Comparison of ENCODE assay signal across 8 cellular contexts in genomic region chr3:16338124-16338523, GRCh38.
A peak's percentile ranks its signal among the peaks of the same experiment; 100 is the strongest.
DNase-seq lines count a peak whose midpoint lies in the region; ATAC-seq, FAIRE-seq and TF ChIP-seq lines count a peak whose summit lies in the region.

No MANE protein-coding gene starts in this region.

- H3K36me3 ChIP-seq in right lobe of liver: no peaks in the 10 kb centered on the region
- peaks cover 2 to 5% of the 10 kb centered on the region in 2 experiments; a peak in 3 of 5 replicates for H3K36me3 ChIP-seq in HepG2 (replicated peaks in 1 of 2; ENCODE audit: control insufficient read depth in 1 of 2, insufficient read depth in 2 of 2, low read length in 2 of 2)

- peaks cover 48 to 51% of the 10 kb centered on the region in 2 donors for H3K4me1 Mint-ChIP-seq in natural killer cell treated with Interleukin-12 subunit alpha and Interleukin-12 subunit beta and Interleukin-15 and Interleukin-18, amount 100 ng/mL, for 72 hours (ENCODE audit: low read depth in 2 of 2)

- FAIRE-seq in HepG2 (lab: Jason Lieb, UNC): no peak

- peak overlapping the region; percentile 81 to 94 for H3K27ac Mint-ChIP-seq in natural killer cell treated with Interleukin-12 subunit alpha and Interleukin-12 subunit beta and Interleukin-15 and Interleukin-18, amount 100 ng/mL, for 72 hours

- intact Hi-C loops in right lobe of liver (cut with DNase I): no loop called here
- intact Hi-C loops in HepG2 (cut with micrococcal nuclease; ENCODE audit: unreplicated experiment): no loop called here

- H3K4me2 ChIP-seq in HepG2 (ENCODE audit: low read depth, low read length): no peak overlapping the region

- H3K27ac ChIP-seq in right lobe of liver (no peak overlapping the region), HepG2 (ENCODE audit: extremely low read length, insufficient read depth, low read length) (no peak overlapping the region)

- CTCF ChIA-PET in HepG2 (lab: Yijun Ruan, JAX; ENCODE audit: low intra/inter-chr PET ratio, low total read pairs): no interaction called here

- TF ChIP-seq EP300 in HepG2 (IDR thresholded peaks at IDR 0.05; ENCODE audit: low read depth in 2 of 2, low read length in 2 of 2) (no peak), HepG2 (CRISPR knock-in tag; IDR thresholded peaks at IDR 0.05; ENCODE audit: borderline replicate concordance) (no peak)

- POLR2A ChIA-PET in HepG2 (lab: Yijun Ruan, JAX): no interaction called here

- H3K4me3 Mint-ChIP-seq in natural killer cell treated with Interleukin-12 subunit alpha and Interleukin-12 subunit beta and Interleukin-15 and Interleukin-18, amount 100 ng/mL, for 72 hours: peak overlapping the region; percentile 78

- TF ChIP-seq RAD21 in HepG2 (CRISPR knock-in tag; IDR thresholded peaks at IDR 0.05): no peak

- no peaks in the 10 kb centered on the region for H3K4me1 ChIP-seq in right lobe of liver
- H3K4me1 ChIP-seq in HepG2 (ENCODE audit: insufficient read depth, low read length): peaks cover 12% of the 10 kb centered on the region

- ATAC-seq in right lobe of liver: peak; percentile 24 to 53 (median 40)
- no peak for ATAC-seq in HepG2
- peak; percentile 66 for ATAC-seq in HG03575 (IDR thresholded peaks at IDR 0.05; ENCODE audit: extremely low read depth, insufficient number of reproducible peaks, low FRiP score, unreplicated experiment)
- ATAC-seq in natural killer cell treated with Interleukin-12 subunit alpha and Interleukin-12 subunit beta and Interleukin-15 and Interleukin-18, amount 100 ng/mL, for 72 hours: peak; percentile 92 to 95

- no peaks in the 10 kb centered on the region for H3K27me3 Mint-ChIP-seq in natural killer cell treated with Interleukin-12 subunit alpha and Interleukin-12 subunit beta and Interleukin-15 and Interleukin-18, amount 100 ng/mL, for 72 hours

- no TSS peak for BruUV-seq in HepG2 (replicated peaks; lab: Mats Ljungman, UMichigan)

- no peaks in the 10 kb centered on the region for H3K9me3 Mint-ChIP-seq in natural killer cell treated with Interleukin-12 subunit alpha and Interleukin-12 subunit beta and Interleukin-15 and Interleukin-18, amount 100 ng/mL, for 72 hours

- 57% methylated on average over 10 of the region's 11 CpGs for WGBS in right lobe of liver (ENCODE audit: insufficient coverage, low coverage, low lambda C conversion rate, missing lambda C conversion rate)
- 99% methylated on average over 11 of the region's 11 CpGs for WGBS in HepG2 (ENCODE audit: low lambda C conversion rate)

- no peaks in the 10 kb centered on the region for H4K20me1 ChIP-seq in HepG2 (ENCODE audit: insufficient read depth, low read length)

- DNase-seq in right lobe of liver: peak in 1 of 3 donors; percentile 36
- DNase-seq in HepG2 (ENCODE audit: low spot score): no peak
- peak; percentile 24 for DNase-seq in activated T-cell treated with anti-CD3 and anti-CD28 coated beads for 1 hour (ENCODE audit: low read depth)
- peak; percentile 89 for DNase-seq in natural killer cell treated with Interleukin-12 subunit alpha and Interleukin-12 subunit beta and Interleukin-15 and Interleukin-18, amount 100 ng/mL, for 72 hours (ENCODE audit: low spot score)
- no peak for DNase-seq in glomerular visceral epithelial cell (ENCODE audit: extremely low spot score)
- no peak for DNase-seq in effector CD8-positive, alpha-beta T cell (lab: John Stamatoyannopoulos, UW)
- no peak for DNase-seq in Ammon's horn (ENCODE audit: low spot score)

- no peak for TF ChIP-seq POLR2A in right lobe of liver (IDR thresholded peaks at IDR 0.05)
- TF ChIP-seq POLR2A in HepG2 (IDR thresholded peaks at IDR 0.05; ENCODE audit: insufficient read depth in 1 of 2, low read depth in 2 of 2, low read length in 2 of 2): no peak

- TF ChIP-seq CTCF in right lobe of liver (IDR thresholded peaks at IDR 0.05): no peak
- no peak for TF ChIP-seq CTCF in HepG2 (CRISPR knock-in tag; IDR thresholded peaks at IDR 0.05)

- H3K79me2 ChIP-seq in HepG2 (ENCODE audit: insufficient read depth, low read length): no peaks in the 10 kb centered on the region

- H3K4me3 ChIP-seq in right lobe of liver (no peak overlapping the region), HepG2 (replicated peaks in 1 of 3; ENCODE audit: insufficient read depth in 1 of 3, low read depth in 2 of 3, low read length in 3 of 3) (no peak overlapping the region)

- no peak overlapping the region for H3K9ac ChIP-seq in HepG2 (ENCODE audit: insufficient read depth, low read depth, low read length)

- no peaks in the 10 kb centered on the region for H3K9me3 ChIP-seq in right lobe of liver
- H3K9me3 ChIP-seq in HepG2 (ENCODE audit: low read length): no peaks in the 10 kb centered on the region

- in situ Hi-C loops in HepG2 (cut with HindIII; ENCODE audit: extremely low pct_ligation_motif_present, low pct_unique_long_range_greater_than_20kb): no loop called here

- H3K36me3 Mint-ChIP-seq in natural killer cell treated with Interleukin-12 subunit alpha and Interleukin-12 subunit beta and Interleukin-15 and Interleukin-18, amount 100 ng/mL, for 72 hours: peaks cover 11% of the 10 kb centered on the region

- no peak overlapping the region for H2AFZ ChIP-seq in HepG2 (ENCODE audit: low read length)

- H3K27me3 ChIP-seq in right lobe of liver: no peaks in the 10 kb centered on the region
- no peaks in the 10 kb centered on the region for H3K27me3 ChIP-seq in HepG2 (ENCODE audit: control insufficient read depth in 1 of 2, insufficient read depth in 2 of 2, low read length in 2 of 2)

TF ChIP-seq in HepG2, 621 proteins besides CTCF, POLR2A, EP300 and RAD21:
- TF ChIP-seq ZNF430 (CRISPR knock-in tag; IDR thresholded peaks at IDR 0.05): no peak
- no peak for TF ChIP-seq GATAD2A (CRISPR knock-in tag; IDR thresholded peaks at IDR 0.05)
- no peak for TF ChIP-seq ZNF12 (CRISPR knock-in tag; IDR thresholded peaks at IDR 0.05)
- no peak for TF ChIP-seq RFX5 (IDR thresholded peaks at IDR 0.05; ENCODE audit: low read depth, low read length)
- TF ChIP-seq ZKSCAN8 (CRISPR knock-in tag; IDR thresholded peaks at IDR 0.05; ENCODE audit: borderline replicate concordance): no peak
- TF ChIP-seq NAIF1 (CRISPR knock-in tag; IDR thresholded peaks at IDR 0.05; ENCODE audit: borderline replicate concordance): no peak
- TF ChIP-seq FOXM1 (CRISPR knock-in tag; IDR thresholded peaks at IDR 0.05): no peak
- TF ChIP-seq LBX2 (CRISPR knock-in tag; IDR thresholded peaks at IDR 0.05; ENCODE audit: borderline replicate concordance): no peak
- TF ChIP-seq CBFB (CRISPR knock-in tag; IDR thresholded peaks at IDR 0.05): no peak
- no peak for TF ChIP-seq FOSL1 (CRISPR knock-in tag; IDR thresholded peaks at IDR 0.05; ENCODE audit: borderline replicate concordance)
- no peak for TF ChIP-seq ZNF724P (CRISPR knock-in tag; IDR thresholded peaks at IDR 0.05; ENCODE audit: borderline replicate concordance)
- no peak for TF ChIP-seq ZNF207 (IDR thresholded peaks at IDR 0.05; ENCODE audit: borderline replicate concordance)
- no peak for TF ChIP-seq GLI4 (CRISPR knock-in tag; IDR thresholded peaks at IDR 0.05; ENCODE audit: borderline replicate concordance)
- no peak for TF ChIP-seq ZNF772 (CRISPR knock-in tag; IDR thresholded peaks at IDR 0.05)
- no peak for TF ChIP-seq KAT2B (IDR thresholded peaks at IDR 0.05; ENCODE audit: borderline replicate concordance, low read depth, low read length)
- TF ChIP-seq ZNF282 (IDR thresholded peaks at IDR 0.05; ENCODE audit: partially characterized antibody): no peak
- TF ChIP-seq RELA (CRISPR knock-in tag; IDR thresholded peaks at IDR 0.05): no peak
- no peak for TF ChIP-seq ELF4 (CRISPR knock-in tag; IDR thresholded peaks at IDR 0.05; ENCODE audit: borderline replicate concordance)
- no peak for TF ChIP-seq ZFY (CRISPR knock-in tag; IDR thresholded peaks at IDR 0.05)

Comparison
In these comparisons a context has a peak if more than half of its experiments do, and no peak if none do; other contexts are left out.
1. DNase-seq: peak in activated T-cell treated with anti-CD3 and anti-CD28 coated beads for 1 hour (single experiment) and natural killer cell treated with Interleukin-12 subunit alpha and Interleukin-12 subunit beta and Interleukin-15 and Interleukin-18, amount 100 ng/mL, for 72 hours (single experiment); none in HepG2 (single experiment), glomerular visceral epithelial cell (single experiment), effector CD8-positive, alpha-beta T cell (single experiment) and Ammon's horn (single experiment).